In genomic region chr6:121441477-121441876, GRCh38 we compare ENCODE assay signal across 16 cellular contexts. TPM values are rescaled to one million over a fixed set of nuclear protein-coding genes. Genes with fewer than 3 reads are reported as not detected.
A peak's percentile ranks its signal among the peaks of the same experiment; 100 is the strongest.
DNase-seq lines count a peak whose midpoint lies in the region; ATAC-seq and TF ChIP-seq lines count a peak whose summit lies in the region.
"Had no signal": no experiment of that assay in that cellular context is flagged by ENCODE, and none has a peak within 500 bp of the region (broad histone marks: within the 10 kb centered on the region; RNA-seq: fewer than 3 reads in every experiment).

No MANE protein-coding gene starts in this region.

- no peak for TF ChIP-seq CTCF in PC-3 (conservative IDR thresholded peaks at IDR 0.05; ENCODE audit: low read depth, low read length)
- no peak for TF ChIP-seq CTCF in foreskin fibroblast (IDR thresholded peaks at IDR 0.05; ENCODE audit: low read depth, low read length)
- no peak for TF ChIP-seq CTCF in gastrocnemius medialis (IDR thresholded peaks at IDR 0.05 in 4 of 5, conservative IDR thresholded peaks at IDR 0.05 in 1 of 5)

- no peaks in the 10 kb centered on the region for H3K36me3 ChIP-seq in PC-3 (ENCODE audit: low read depth, low read length)
- H3K36me3 ChIP-seq in gastrocnemius medialis, result no peaks in the 10 kb centered on the region

- TF ChIP-seq POLR2A in gastrocnemius medialis (IDR thresholded peaks at IDR 0.05), result no peak

- H3K4me1 ChIP-seq in PC-3 (ENCODE audit: insufficient read depth, low read length), result no peaks in the 10 kb centered on the region
- H3K4me1 ChIP-seq in gastrocnemius medialis, result peaks cover 4 to 8% of the 10 kb centered on the region in 2 donors

- H3K27ac ChIP-seq in PC-3 (ENCODE audit: low read length) (no peak overlapping the region), gastrocnemius medialis (peak overlapping the region; percentile 9 to 35 (median 30))
- H3K27ac ChIP-seq: PC-9 had no signal

- H3K4me3 ChIP-seq in PC-3 (ENCODE audit: low read length), result no peak overlapping the region
- H3K4me3 ChIP-seq in foreskin fibroblast (ENCODE audit: low read depth in 1 of 2, low read length in 2 of 2), result peak overlapping the region; percentile 13 to 23
- H3K4me3 ChIP-seq in gastrocnemius medialis, result peak overlapping the region in 1 of 4 donors; percentile 7
- H3K4me3 ChIP-seq: PC-9 had no signal

- CTCF ChIA-PET in PC-3 (lab: Charles Lee), result no interaction called here

- H3K4me2 ChIP-seq in PC-3 (ENCODE audit: low read length), result no peak overlapping the region
- H3K4me2 ChIP-seq: PC-9 had no signal

- no peak overlapping the region for H2AFZ ChIP-seq in PC-3 (ENCODE audit: low read length)
- H2AFZ ChIP-seq: PC-9 had no signal

- H3K9me2 ChIP-seq in PC-3 (replicated peaks; ENCODE audit: low read length), result no peaks in the 10 kb centered on the region

- H3K9ac ChIP-seq in PC-3 (ENCODE audit: low read length), result no peak overlapping the region

- in situ Hi-C loops in gastrocnemius medialis (cut with MboI; ENCODE audit: low sequenced_read_pairs in 4 of 4), result loop anchor here in 1 of 4 donors (25.0 kb wide), 1 partner anchor 421 kb away; no protein-coding TSS in a partner anchor

- POLR2A ChIA-PET in PC-3 (lab: Charles Lee; ENCODE audit: unreplicated experiment), result no interaction called here

- no TSS peak for BruUV-seq in PC-3 (replicated peaks; lab: Mats Ljungman, UMichigan)

- peak; percentile 10; the same call in 1 of the 2 replicates for ATAC-seq in PC-3
- no peak for ATAC-seq in gastrocnemius medialis

- DNase-seq in EL (peak; percentile 28), PC-3 (no peak), foreskin fibroblast (no peak), gastrocnemius medialis (no peak), AG08395 (ENCODE audit: low spot score) (no peak), superior temporal gyrus (ENCODE audit: extremely low spot score) (no peak)
- DNase-seq in effector CD4-positive, alpha-beta T cell, result no peak
- no peak for DNase-seq in stimulated activated CD4-positive, alpha-beta T cell treated with anti-CD3 and anti-CD28 coated beads, Interleukin-1b, Interleukin-23, amount 100 ng/mL, for 48 hours
- DNase-seq: activated gamma-delta T cell; DMS53; hippocampal formation; Kasumi-1; NCI-H146; PC-9; stimulated activated naive CD4-positive, alpha-beta T cell; SW 1271 had no signal

- H3K79me2 ChIP-seq in PC-3 (ENCODE audit: low read length), result peaks cover 62% of the 10 kb centered on the region

- H3K9me3 ChIP-seq in PC-3 (ENCODE audit: low read length) (no peaks in the 10 kb centered on the region), gastrocnemius medialis (no peaks in the 10 kb centered on the region)

- peaks cover 19% of the 10 kb centered on the region for H3K27me3 ChIP-seq in PC-3 (ENCODE audit: low read length)
- H3K27me3 ChIP-seq in gastrocnemius medialis, result peaks cover 8 to 24% (median 18%) of the 10 kb centered on the region in 3 donors

- H3F3A ChIP-seq in PC-3 (ENCODE audit: low read length, unreplicated experiment), result no peaks in the 10 kb centered on the region

- no peaks in the 10 kb centered on the region for H4K20me1 ChIP-seq in PC-3 (ENCODE audit: low read length)

- intact Hi-C loops in PC-3 (cut with micrococcal nuclease) (no loop called here), gastrocnemius medialis (cut with DNase I; ENCODE audit: low total_unique reads) (no loop called here)

RNA-seq across cellular contexts. Expression of gene GJA1, which starts 6.0 kb away (rescaled TPM):
- 14.0 and 15.2 TPM in 2 replicates for total RNA-seq in PC-3 (2014; rRNA removed)
- total RNA-seq in gastrocnemius medialis, result 10 to 100 TPM in 1 of 4 donors, 1 to 10 TPM in 3; 6.8 to 10.8 (median 9.2) TPM
